ENCODE assay signal across 8 cellular contexts in the genomic region with DNA sequence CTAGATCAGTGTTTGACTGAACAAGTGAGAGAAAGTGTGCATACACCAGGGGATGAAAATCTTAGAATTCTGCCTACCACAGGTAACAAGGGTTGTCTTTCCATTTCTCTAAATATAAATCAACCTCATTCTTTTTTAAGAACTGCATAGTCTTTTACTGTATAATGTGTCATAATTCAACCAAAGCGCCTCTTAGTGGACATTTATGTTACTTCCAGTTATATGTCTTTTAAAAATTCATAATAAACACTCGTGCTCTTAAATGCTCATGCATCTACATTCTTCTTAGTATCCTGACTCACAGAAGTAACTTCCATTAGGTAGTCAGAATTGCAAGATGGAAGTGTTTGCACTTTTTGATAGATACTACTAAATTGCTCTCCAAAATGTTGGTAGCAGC.
DNase-seq lines count a peak whose midpoint lies in the region; ATAC-seq, FAIRE-seq and TF ChIP-seq lines count a peak whose summit lies in the region.

No MANE protein-coding gene starts in this region.

- H3K4me1 ChIP-seq in lower lobe of right lung (peaks cover 6% of the 10 kb centered on the region), aorta (ENCODE audit: control insufficient read depth in 1 of 2, insufficient read depth in 2 of 2, low read length in 2 of 2) (no peaks in the 10 kb centered on the region)

- H3K4me3 ChIP-seq in lower lobe of right lung (no peak overlapping the region), aorta (ENCODE audit: low read length in 2 of 2) (no peak overlapping the region)

- peaks cover 35% of the 10 kb centered on the region for H3K4me1 Mint-ChIP-seq in activated naive CD8-positive, alpha-beta T cell treated with anti-CD3 and anti-CD28 coated beads, Interleukin-2, amount 10 ng/mL, durations not matched to agents 7 days and 5 days
- H3K4me1 Mint-ChIP-seq in activated naive CD4-positive, alpha-beta T cell treated with anti-CD3 and anti-CD28 coated beads for 36 hours (ENCODE audit: low read depth) = peaks cover 22% of the 10 kb centered on the region

- H3K27me3 ChIP-seq in lower lobe of right lung (ENCODE audit: low read depth) (no peaks in the 10 kb centered on the region), aorta (ENCODE audit: control insufficient read depth in 1 of 2, insufficient read depth in 2 of 2, low read length in 1 of 2) (no peaks in the 10 kb centered on the region)

- TF ChIP-seq CTCF in lower lobe of right lung (IDR thresholded peaks at IDR 0.05) = peak; percentile 47

- POLR2A ChIA-PET in activated naive CD8-positive, alpha-beta T cell treated with anti-CD3 and anti-CD28 coated beads, Interleukin-2, amount 10 ng/mL, durations not matched to agents 7 days and 5 days (lab: Charles Lee) = interaction anchor here (1.0 to 3.6 kb wide), 5 partner anchors 56 to 97 kb away, joined by 3 to 10 read pairs (median 5); partner anchors contain the start of gene WIPF1

- intact Hi-C loops in lower lobe of right lung (cut with DNase I) = loop anchor here (5.0 kb wide), 1 partner anchor 226 kb away; no protein-coding TSS in a partner anchor
- intact Hi-C loops in aorta (cut with DNase I) = loop anchor here in 1 of 2 donors (5.0 kb wide), 1 partner anchor 106 kb away; no protein-coding TSS in a partner anchor
- intact Hi-C loops in activated naive CD4-positive, alpha-beta T cell treated with anti-CD3 and anti-CD28 coated beads for 36 hours (cut with micrococcal nuclease) = loop anchor here (1.0 to 5.0 kb wide), 7 partner anchors 54 to 291 kb away; partner anchors contain the start of gene SCRN3

- no peaks in the 10 kb centered on the region for H3K36me3 ChIP-seq in lower lobe of right lung
- H3K36me3 ChIP-seq in aorta (ENCODE audit: control insufficient read depth in 1 of 2, insufficient read depth in 2 of 2, low read length in 1 of 2) = no peaks in the 10 kb centered on the region

- no peak for FAIRE-seq in HTR-8/SVneo (lab: Jason Lieb, UNC)

- H3K27me3 Mint-ChIP-seq in activated naive CD8-positive, alpha-beta T cell treated with anti-CD3 and anti-CD28 coated beads, Interleukin-2, amount 10 ng/mL, durations not matched to agents 7 days and 5 days = no peaks in the 10 kb centered on the region
- H3K27me3 Mint-ChIP-seq in activated naive CD4-positive, alpha-beta T cell treated with anti-CD3 and anti-CD28 coated beads for 36 hours (ENCODE audit: low read depth) = no peaks in the 10 kb centered on the region

- no peak overlapping the region for H3K27ac ChIP-seq in lower lobe of right lung
- no peak overlapping the region for H3K27ac ChIP-seq in aorta (ENCODE audit: low read depth in 1 of 2, low read length in 2 of 2)

- WGBS in aorta, 2 donors = 7 to 13% methylated on average over 2 of the region's 2 CpGs

- no peaks in the 10 kb centered on the region for H3K36me3 Mint-ChIP-seq in activated naive CD8-positive, alpha-beta T cell treated with anti-CD3 and anti-CD28 coated beads, Interleukin-2, amount 10 ng/mL, durations not matched to agents 7 days and 5 days
- H3K36me3 Mint-ChIP-seq in activated naive CD4-positive, alpha-beta T cell treated with anti-CD3 and anti-CD28 coated beads for 36 hours (ENCODE audit: low read depth) = no peaks in the 10 kb centered on the region

- H3K27ac Mint-ChIP-seq in activated naive CD8-positive, alpha-beta T cell treated with anti-CD3 and anti-CD28 coated beads, Interleukin-2, amount 10 ng/mL, durations not matched to agents 7 days and 5 days = peak overlapping the region; percentile 8
- no peak overlapping the region for H3K27ac Mint-ChIP-seq in activated naive CD4-positive, alpha-beta T cell treated with anti-CD3 and anti-CD28 coated beads for 36 hours

- ATAC-seq in activated naive CD8-positive, alpha-beta T cell treated with anti-CD3 and anti-CD28 coated beads, Interleukin-2, amount 10 ng/mL, durations not matched to agents 7 days and 5 days (ENCODE audit: low read depth) = peak; percentile 61
- ATAC-seq in lower lobe of right lung (peak in 1 of 2 donors; percentile 49), aorta (ENCODE audit: low FRiP score) (no peak), GM21576 (IDR thresholded peaks at IDR 0.05; ENCODE audit: unreplicated experiment) (no peak)

- H3K9me3 ChIP-seq in lower lobe of right lung (no peaks in the 10 kb centered on the region), aorta (ENCODE audit: control insufficient read depth, low read length) (no peaks in the 10 kb centered on the region)

- no peak overlapping the region for H3K4me3 Mint-ChIP-seq in activated naive CD8-positive, alpha-beta T cell treated with anti-CD3 and anti-CD28 coated beads, Interleukin-2, amount 10 ng/mL, durations not matched to agents 7 days and 5 days
- no peak overlapping the region for H3K4me3 Mint-ChIP-seq in activated naive CD4-positive, alpha-beta T cell treated with anti-CD3 and anti-CD28 coated beads for 36 hours

- H3K9me3 Mint-ChIP-seq in activated naive CD8-positive, alpha-beta T cell treated with anti-CD3 and anti-CD28 coated beads, Interleukin-2, amount 10 ng/mL, durations not matched to agents 7 days and 5 days = no peaks in the 10 kb centered on the region
- H3K9me3 Mint-ChIP-seq in activated naive CD4-positive, alpha-beta T cell treated with anti-CD3 and anti-CD28 coated beads for 36 hours = no peaks in the 10 kb centered on the region

- CTCF ChIA-PET in activated naive CD4-positive, alpha-beta T cell treated with anti-CD3 and anti-CD28 coated beads for 36 hours (lab: Charles Lee) = interaction anchor here (0.8 to 8.8 kb wide), 29 partner anchors 10 to 242 kb away, joined by 3 to 139 read pairs (median 6); partner anchors contain the start of gene WIPF1

- DNase-seq in EL = peak; percentile 47
- peak; percentile 17 for DNase-seq in HTR-8/SVneo (ENCODE audit: insufficient read length, low spot score)
- no peak for DNase-seq in activated naive CD8-positive, alpha-beta T cell treated with anti-CD3 and anti-CD28 coated beads, Interleukin-2, amount 10 ng/mL, durations not matched to agents 7 days and 5 days
- DNase-seq in lower lobe of right lung = no peak
- no peak for DNase-seq in aorta
- no peak for DNase-seq in NCI-H69 (lab: John Stamatoyannopoulos, UW)
- DNase-seq in activated naive CD4-positive, alpha-beta T cell treated with anti-CD3 and anti-CD28 coated beads for 36 hours = no peak

Comparison
In these comparisons a context has a peak if more than half of its experiments do, and no peak if none do; other contexts are left out.
1. DNase-seq: peak in EL (single experiment) and HTR-8/SVneo (single experiment); none in activated naive CD8-positive, alpha-beta T cell treated with anti-CD3 and anti-CD28 coated beads, Interleukin-2, amount 10 ng/mL, durations not matched to agents 7 days and 5 days (single experiment), lower lobe of right lung (single experiment), aorta (0 of 2), NCI-H69 (single experiment) and activated naive CD4-positive, alpha-beta T cell treated with anti-CD3 and anti-CD28 coated beads for 36 hours (single experiment).